Comparison of ENCODE assay signal across 8 cellular contexts in the genomic region with DNA sequence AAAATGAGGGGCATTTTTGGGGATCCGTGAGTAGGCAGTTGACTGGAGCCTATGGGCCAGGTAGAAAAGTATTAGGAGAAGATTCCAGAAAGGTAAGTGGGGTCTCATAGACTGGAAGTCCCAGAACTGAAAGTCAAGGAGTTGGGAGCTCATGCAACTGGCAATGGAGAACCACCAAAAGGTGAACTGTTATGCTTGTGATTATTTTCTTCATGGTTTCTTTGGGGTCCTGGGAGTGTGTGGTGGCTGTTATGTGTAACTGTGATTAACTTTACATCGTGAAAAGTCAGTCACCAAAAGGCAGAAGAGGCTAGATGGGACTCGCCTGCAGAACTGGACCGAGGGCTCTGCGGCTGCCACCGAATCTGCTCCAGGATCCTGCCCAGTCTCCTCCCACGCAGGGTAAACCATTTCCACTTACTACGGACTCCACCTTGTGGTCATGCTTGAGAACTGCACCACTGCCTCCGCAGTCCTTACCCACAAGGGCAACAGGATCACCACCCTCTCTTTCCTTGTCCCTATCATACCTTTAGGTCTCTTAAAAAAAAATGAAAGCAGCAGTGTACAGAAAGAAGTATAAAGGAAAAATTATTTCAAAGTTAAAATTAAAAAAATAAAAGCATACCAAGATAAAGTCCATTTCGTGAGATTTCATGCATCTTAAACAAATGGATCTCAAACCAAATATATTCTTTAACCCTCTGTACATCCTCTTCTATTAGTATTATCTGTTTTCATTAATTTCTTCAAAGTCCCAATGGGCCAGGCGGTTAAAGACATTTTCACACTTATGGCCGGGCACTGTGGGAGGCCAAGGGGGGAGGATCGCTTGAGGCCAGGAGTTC. TPM values are rescaled to one million over a fixed set of nuclear protein-coding genes. Genes with fewer than 3 reads are reported as not detected.
DNase-seq lines count a peak whose midpoint lies in the region; ATAC-seq and TF ChIP-seq lines count a peak whose summit lies in the region.

No MANE protein-coding gene starts in this region.

- DNase-seq in GM13977 (ENCODE audit: low spot score) (peak; percentile 64), NCI-H345 treated with DMSO at 0.1 percent for 48 hours (lab: John Stamatoyannopoulos, UW; ENCODE audit: unreplicated experiment) (peak; percentile 64), cerebellar nuclear complex (lab: John Stamatoyannopoulos, UW) (peak; percentile 4 to 86), left lung (peak; percentile 85)
- peak; percentile 71 for DNase-seq in activated CD4-positive, CD25-positive, alpha-beta regulatory T cell treated with anti-CD3 and anti-CD28 coated beads, Interleukin-2, amount 50 U/mL, for 72 hours
- peak; percentile 66 for DNase-seq in stimulated activated CD4-positive, alpha-beta T cell treated with anti-CD3 and anti-CD28 coated beads, Interleukin-4, amount 100 ng/mL, for 1 hour

- intact Hi-C loops in left lung (cut with DNase I): loop anchor here in 1 of 2 donors (5.0 kb wide), 1 partner anchor 123 kb away; no protein-coding TSS in a partner anchor

- peak; percentile 80 for ATAC-seq in HG03139 (IDR thresholded peaks at IDR 0.05; ENCODE audit: unreplicated experiment)
- peak; percentile 100 for ATAC-seq in left lung

- H3K4me3 ChIP-seq in left lung: no peak overlapping the region

- in situ Hi-C loops in GM13977 (cut with MboI; ENCODE audit: low pct_unique_long_range_greater_than_20kb, low sequenced_read_pairs, unreplicated experiment): loop anchor here (25.0 kb wide), 3 partner anchors 128 to 703 kb away; no protein-coding TSS in a partner anchor

- H3K36me3 ChIP-seq in left lung: no peaks in the 10 kb centered on the region

- no peaks in the 10 kb centered on the region for H3K27me3 ChIP-seq in left lung

- peaks cover 0 to 19% of the 10 kb centered on the region in 2 donors for H3K9me3 ChIP-seq in left lung

- peak; percentile 94 for TF ChIP-seq CTCF in 22Rv1 (IDR thresholded peaks at IDR 0.05)
- TF ChIP-seq CTCF in GM13977 (IDR thresholded peaks at IDR 0.05; ENCODE audit: extremely low read depth, insufficient read depth, missing control alignments): peak; percentile 85
- TF ChIP-seq CTCF in left lung (IDR thresholded peaks at IDR 0.05): peak; percentile 98

- H3K27ac ChIP-seq in 22Rv1 (no peak overlapping the region), left lung (no peak overlapping the region)

- H3K4me1 ChIP-seq in left lung: peaks cover 0 to 7% of the 10 kb centered on the region in 2 donors

RNA-seq across cellular contexts. Expression of gene CEP68, which starts 15.6 kb away (rescaled TPM):
- 10 to 100 TPM in 1 of 2 donors, 1 to 10 TPM in 1; 7.9 to 10.4 TPM for total RNA-seq in left lung

RNA-seq across cellular contexts. Expression of gene SLC1A4, which starts 51.4 kb away (rescaled TPM):
- total RNA-seq in left lung: 10 to 100 TPM; 16.9 to 21.9 TPM
